Comparison of ENCODE assay signal across 8 cellular contexts in genomic region chr15:78507831-78508160, GRCh38. TPM values are rescaled to one million over a fixed set of nuclear protein-coding genes. Genes with fewer than 3 reads are reported as not detected.
DNase-seq lines count a peak whose midpoint lies in the region; ATAC-seq, FAIRE-seq and TF ChIP-seq lines count a peak whose summit lies in the region.

No MANE protein-coding gene starts in this region.

- H3K27me3 ChIP-seq in Panc1 (ENCODE audit: control insufficient read depth, insufficient read depth, low read length) (no peaks in the 10 kb centered on the region), neural cell (ENCODE audit: insufficient read depth, low read depth, low read length) (peaks cover 26% of the 10 kb centered on the region)

- peaks cover 0 to 6% (median 0%) of the 10 kb centered on the region in 7 donors for H3K9me3 Mint-ChIP-seq in CD14-positive monocyte

- no peaks in the 10 kb centered on the region for H3F3A ChIP-seq in neural cell (ENCODE audit: insufficient read depth, low read length, poor library complexity, severe bottlenecking)

- no peaks in the 10 kb centered on the region for H3K9me2 ChIP-seq in neural cell (ENCODE audit: insufficient read depth, low read length)

- no peaks in the 10 kb centered on the region for H3K79me2 ChIP-seq in neural cell (replicated peaks; ENCODE audit: insufficient read depth, low read length)

- FAIRE-seq in frontal cortex (lab: Jason Lieb, UNC): no peak

- ATAC-seq in GM21786 (IDR thresholded peaks at IDR 0.05; ENCODE audit: unreplicated experiment) (peak; percentile 8), Panc1 (peak; percentile 56)

- no TSS peak for BruUV-seq in Panc1 (replicated peaks; lab: Mats Ljungman, UMichigan)

- peaks cover 0 to 7% of the 10 kb centered on the region in 2 donors for H3K36me3 Mint-ChIP-seq in CD14-positive monocyte

- no peak for TF ChIP-seq RAD21 in neural cell (conservative IDR thresholded peaks at IDR 0.05)

- TF ChIP-seq CTCF in CD14-positive monocyte (IDR thresholded peaks at IDR 0.05): no peak
- TF ChIP-seq CTCF in Panc1 (IDR thresholded peaks at IDR 0.05): no peak
- TF ChIP-seq CTCF in epithelial cell of proximal tubule (conservative IDR thresholded peaks at IDR 0.05; ENCODE audit: low read depth, low read length): no peak
- no peak for TF ChIP-seq CTCF in neural cell (IDR thresholded peaks at IDR 0.05; ENCODE audit: poor library complexity, severe bottlenecking)
- no peak for TF ChIP-seq CTCF in GM13977 (IDR thresholded peaks at IDR 0.05; ENCODE audit: extremely low read depth, insufficient read depth, missing control alignments)

- H3K36me3 ChIP-seq in Panc1 (ENCODE audit: control insufficient read depth, insufficient read depth, low read length) (no peaks in the 10 kb centered on the region), neural cell (ENCODE audit: insufficient read depth, low read length) (no peaks in the 10 kb centered on the region)

- H3K27me3 Mint-ChIP-seq in CD14-positive monocyte (ENCODE audit: low read depth in 3 of 3): peaks cover 33 to 58% (median 42%) of the 10 kb centered on the region in 3 donors

- intact Hi-C loops in CD14-positive monocyte (cut with micrococcal nuclease) (no loop called here), Panc1 (cut with micrococcal nuclease; ENCODE audit: unreplicated experiment) (no loop called here)

- H3K9me3 ChIP-seq in Panc1 (ENCODE audit: control insufficient read depth, insufficient read depth, low read depth, low read length) (no peaks in the 10 kb centered on the region), neural cell (ENCODE audit: low read length) (no peaks in the 10 kb centered on the region)

- H3K4me1 ChIP-seq in Panc1 (ENCODE audit: control insufficient read depth, insufficient read depth, low read length): peaks cover 12% of the 10 kb centered on the region; the same call in 1 of the 2 replicates

- H3K9ac ChIP-seq in neural cell (ENCODE audit: low read length): no peak overlapping the region

- no peak for DNase-seq in CD14-positive monocyte (ENCODE audit: low spot score)
- DNase-seq in Panc1 (ENCODE audit: low read depth, low spot score): no peak
- no peak for DNase-seq in epithelial cell of proximal tubule (ENCODE audit: low read depth)
- no peak for DNase-seq in NK-92 (lab: John Stamatoyannopoulos, UW; ENCODE audit: unreplicated experiment)
- no peak for DNase-seq in GM13977 (ENCODE audit: low spot score)
- no peak for DNase-seq in frontal cortex (ENCODE audit: low spot score in 2 of 2)

- no peak overlapping the region for H3K27ac Mint-ChIP-seq in CD14-positive monocyte

- peak overlapping the region; percentile 1 for H2AFZ ChIP-seq in neural cell (ENCODE audit: low read depth, low read length)

- CTCF ChIA-PET in Panc1 (lab: Charles Lee): interaction anchor here (0.5 kb wide), 1 partner anchor 59 kb away, joined by 4 read pairs; no protein-coding TSS in a partner anchor

- H3K4me3 ChIP-seq in Panc1 (ENCODE audit: low read depth in 2 of 2, low read length in 2 of 2) (peak overlapping the region; percentile 74 to 93), epithelial cell of proximal tubule (ENCODE audit: low read depth, low read length) (peak overlapping the region; percentile 87), neural cell (ENCODE audit: low read length) (peak overlapping the region; percentile 72)

- POLR2A ChIA-PET in Panc1 (lab: Charles Lee): interaction anchor here (0.6 kb wide), 1 partner anchor 66 kb away, joined by 5 read pairs; no protein-coding TSS in a partner anchor

- in situ Hi-C loops in Panc1 (cut with HindIII; ENCODE audit: low pct_unique_long_range_greater_than_20kb, low sequenced_read_pairs): no loop called here
- in situ Hi-C loops in GM13977 (cut with MboI; ENCODE audit: low pct_unique_long_range_greater_than_20kb, low sequenced_read_pairs, unreplicated experiment): no loop called here

- peak overlapping the region; percentile 39 for H3K4me2 ChIP-seq in neural cell (ENCODE audit: low read length)

- TF ChIP-seq EP300 in neural cell (conservative IDR thresholded peaks at IDR 0.05; ENCODE audit: poor library complexity, severe bottlenecking): no peak

- H3K27ac ChIP-seq in Panc1 (ENCODE audit: low read length) (peak overlapping the region; percentile 80), neural cell (ENCODE audit: low read length) (no peak overlapping the region)

- H3K4me1 Mint-ChIP-seq in CD14-positive monocyte: peaks cover 19% of the 10 kb centered on the region

- peak overlapping the region; percentile 87 to 98 for H3K4me3 Mint-ChIP-seq in CD14-positive monocyte

- H4K20me1 ChIP-seq in neural cell (ENCODE audit: insufficient read depth): no peaks in the 10 kb centered on the region

TF ChIP-seq in neural cell, 6 proteins besides CTCF, POLR2A, EP300 and RAD21:
- TF ChIP-seq SMC3 (conservative IDR thresholded peaks at IDR 0.05; ENCODE audit: poor library complexity) (no peak), POLR2AphosphoS5 (IDR thresholded peaks at IDR 0.05) (no peak), EZH2 (IDR thresholded peaks at IDR 0.05; ENCODE audit: borderline replicate concordance, insufficient read depth, low read length, poor library complexity, severe bottlenecking) (no peak), MXI1 (conservative IDR thresholded peaks at IDR 0.05; ENCODE audit: poor library complexity, severe bottlenecking) (no peak), REST (IDR thresholded peaks at IDR 0.05; ENCODE audit: borderline replicate concordance) (no peak), TAF1 (IDR thresholded peaks at IDR 0.05; ENCODE audit: low read depth) (no peak)

RNA-seq across cellular contexts. Expression of gene HYKK, which starts 0.4 kb away (rescaled TPM):
- not detected for polyA plus RNA-seq in CD14-positive monocyte
- 19.8 TPM for total RNA-seq in Panc1 (2021; ENCODE audit: unreplicated experiment)
- polyA plus RNA-seq in Panc1 (2012; ENCODE audit: insufficient read length): 8.7 TPM
- total RNA-seq in epithelial cell of proximal tubule: 1.7 and 7.4 TPM in 2 replicates
- polyA plus RNA-seq in neural cell: not detected in 2 replicates
- not detected in 2 replicates for polyA minus RNA-seq in neural cell
- total RNA-seq in frontal cortex: 0.41 TPM

RNA-seq across cellular contexts. Expression of gene PSMA4, which starts 32.4 kb away (rescaled TPM):
- 100 to 1,000 TPM; 406 to 421 TPM for polyA plus RNA-seq in CD14-positive monocyte
- total RNA-seq in Panc1 (2021; ENCODE audit: unreplicated experiment): 303 TPM
- polyA plus RNA-seq in Panc1 (2012; ENCODE audit: insufficient read length): 139 TPM
- total RNA-seq in epithelial cell of proximal tubule: 223 and 359 TPM in 2 replicates
- 357 and 421 TPM in 2 replicates for polyA plus RNA-seq in neural cell
- 189 and 218 TPM in 2 replicates for polyA minus RNA-seq in neural cell
- 105 TPM for total RNA-seq in frontal cortex

RNA-seq across cellular contexts. Expression of gene CHRNA5, which starts 57.5 kb away (rescaled TPM):
- polyA plus RNA-seq in CD14-positive monocyte (not detected), neural cell (4.6 and 6.8 TPM in 2 replicates)
- total RNA-seq in Panc1 (2021; ENCODE audit: unreplicated experiment) (52.4 TPM), epithelial cell of proximal tubule (9.1 and 15.3 TPM in 2 replicates), frontal cortex (11.4 TPM)
- polyA plus RNA-seq in Panc1 (2012; ENCODE audit: insufficient read length): 22.3 TPM
- 4.9 and 8.5 TPM in 2 replicates for polyA minus RNA-seq in neural cell
